Comparison of ENCODE assay signal across 25 cellular contexts in the genomic region with DNA sequence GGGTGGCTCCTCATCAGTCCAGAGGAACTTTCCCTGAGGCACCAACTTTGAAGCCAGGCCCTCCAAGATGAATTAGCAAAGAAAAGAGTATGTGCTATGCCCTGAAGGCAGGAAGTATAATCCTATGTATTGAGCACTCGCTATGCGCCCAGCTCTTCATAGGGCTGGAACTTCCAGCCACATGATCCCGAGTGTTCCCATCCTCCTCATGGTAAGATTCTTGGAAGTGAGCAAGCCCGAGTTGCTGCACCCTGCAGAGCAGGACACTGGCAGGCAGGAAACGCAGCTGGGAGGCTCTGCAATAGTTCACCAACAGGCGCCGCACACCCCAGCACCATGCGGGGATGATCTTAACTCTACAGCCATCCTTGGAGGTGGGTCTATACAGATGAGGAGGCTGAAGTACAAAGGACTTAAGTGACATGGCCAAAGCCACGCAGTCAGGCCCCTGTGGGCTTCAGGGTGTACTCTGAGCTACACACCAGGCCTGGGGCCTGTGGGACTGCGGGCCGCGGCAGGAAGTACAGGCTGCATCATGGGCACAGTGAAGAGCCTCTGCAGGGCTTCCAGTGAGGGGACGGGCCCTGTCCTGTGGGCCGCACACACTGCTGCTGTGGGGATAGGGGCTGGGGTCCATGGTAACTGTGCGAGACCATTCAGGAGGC. TPM values are rescaled to one million over a fixed set of nuclear protein-coding genes. Genes with fewer than 3 reads are reported as not detected.
DNase-seq lines count a peak whose midpoint lies in the region; ATAC-seq and TF ChIP-seq lines count a peak whose summit lies in the region.
"Had no signal": no experiment of that assay in that cellular context is flagged by ENCODE, and none has a peak within 500 bp of the region (broad histone marks: within the 10 kb centered on the region; RNA-seq: fewer than 3 reads in every experiment).

No MANE protein-coding gene starts in this region.

- H3K27ac Mint-ChIP-seq in HFFc6, result peak overlapping the region; percentile 81
- H3K27ac Mint-ChIP-seq in Calu3 (ENCODE audit: unreplicated experiment), result no peak overlapping the region
- H3K27ac Mint-ChIP-seq: activated B cell treated with CpG ODN at 0.5 μM for 24 hours, brain had no signal

- H4K91ac ChIP-seq in neuronal stem cell (ENCODE audit: low read depth, low read length, poor library complexity), result no peak overlapping the region

- H3K18ac ChIP-seq in neuronal stem cell (ENCODE audit: low read length), result no peak overlapping the region

- H3K27ac ChIP-seq in neuronal stem cell (replicated peaks; ENCODE audit: low read length), result no peak overlapping the region
- H3K27ac ChIP-seq: HL-60, neutrophil had no signal

- no peak overlapping the region for H2BK5ac ChIP-seq in neuronal stem cell (ENCODE audit: low read length)

- peaks cover 20% of the 10 kb centered on the region for H3K36me3 Mint-ChIP-seq in HFFc6 (ENCODE audit: low read depth)
- peaks cover 22% of the 10 kb centered on the region for H3K36me3 Mint-ChIP-seq in Calu3 (ENCODE audit: insufficient read depth, unreplicated experiment)

- H3K79me1 ChIP-seq in neuronal stem cell (ENCODE audit: low read depth, low read length), result peaks cover 7% of the 10 kb centered on the region

- peak overlapping the region in 1 of 2 donors; percentile 40 for H3K4me3 ChIP-seq in neuronal stem cell (ENCODE audit: low read length in 2 of 2)
- H3K4me3 ChIP-seq: skin epidermis had no signal

- H2AFZ ChIP-seq in neuronal stem cell (ENCODE audit: low read length), result no peak overlapping the region

- no peak overlapping the region for H2AK5ac ChIP-seq in neuronal stem cell (ENCODE audit: low read depth, low read length)

- no peak overlapping the region for H2BK15ac ChIP-seq in neuronal stem cell (ENCODE audit: low read length)

- H3K9ac ChIP-seq in neuronal stem cell (ENCODE audit: low read depth, low read length, poor library complexity), result no peak overlapping the region

- H2BK12ac ChIP-seq in neuronal stem cell (ENCODE audit: low read length), result no peak overlapping the region

- H3K27me3 ChIP-seq in neuronal stem cell (ENCODE audit: control insufficient read depth in 3 of 3, insufficient read depth in 3 of 3, low read depth in 1 of 3, low read length in 3 of 3), result no peaks in the 10 kb centered on the region
- H3K27me3 ChIP-seq: neutrophil had no signal

- TF ChIP-seq CTCF in HFFc6 (IDR thresholded peaks at IDR 0.05) (no peak), Calu3 (IDR thresholded peaks at IDR 0.05; ENCODE audit: unreplicated experiment) (no peak)

- H3K9me3 Mint-ChIP-seq in HFFc6, result no peaks in the 10 kb centered on the region
- H3K9me3 Mint-ChIP-seq in Calu3 (ENCODE audit: low read depth, unreplicated experiment), result no peaks in the 10 kb centered on the region
- H3K9me3 Mint-ChIP-seq: activated B cell treated with CpG ODN at 0.5 μM for 24 hours, brain, H9 had no signal

- peaks cover 53 to 89% of the 10 kb centered on the region in 2 donors for H3K36me3 ChIP-seq in neuronal stem cell (replicated peaks in 1 of 2; ENCODE audit: control insufficient read depth in 2 of 2, insufficient read depth in 2 of 2, low read length in 2 of 2)

- no TSS peak for BruUV-seq in Calu3 (replicated peaks; lab: Mats Ljungman, UMichigan)

- H3K23ac ChIP-seq in neuronal stem cell (ENCODE audit: low read depth, low read length, poor library complexity), result peak overlapping the region; percentile 25

- H2BK120ac ChIP-seq in neuronal stem cell (ENCODE audit: low read depth, low read length), result no peak overlapping the region

- H3K4me1 Mint-ChIP-seq in HFFc6 (ENCODE audit: low read depth) (peaks cover 19% of the 10 kb centered on the region), Calu3 (ENCODE audit: low read depth, unreplicated experiment) (no peaks in the 10 kb centered on the region)
- H3K4me1 Mint-ChIP-seq: activated B cell treated with CpG ODN at 0.5 μM for 24 hours, brain had no signal

- no peak overlapping the region for H3K14ac ChIP-seq in neuronal stem cell (ENCODE audit: low read length)

- WGBS in neuronal stem cell (ENCODE audit: extremely low coverage in 2 of 2, insufficient read length in 2 of 2, insufficient replicate concordance in 1 of 2), 2 donors, result no CpG with 5 or more reads among the region's 15 CpGs

- no peak overlapping the region for H4K8ac ChIP-seq in neuronal stem cell (ENCODE audit: low read depth, low read length)

- CTCF ChIA-PET in Calu3 (lab: Charles Lee), result no interaction called here

- H3K27me3 Mint-ChIP-seq in HFFc6 (ENCODE audit: insufficient read depth) (peaks cover 3% of the 10 kb centered on the region), Calu3 (ENCODE audit: unreplicated experiment) (no peaks in the 10 kb centered on the region)
- H3K27me3 Mint-ChIP-seq: activated B cell treated with CpG ODN at 0.5 μM for 24 hours, brain had no signal

- H3K4me2 ChIP-seq in neuronal stem cell (ENCODE audit: insufficient read depth, low read length, poor library complexity, severe bottlenecking), result no peak overlapping the region

- intact Hi-C loops in Calu3 (cut with micrococcal nuclease; ENCODE audit: unreplicated experiment), result no loop called here

- H3K4me1 ChIP-seq in neuronal stem cell (ENCODE audit: control insufficient read depth in 2 of 2, insufficient read depth in 1 of 2, low read depth in 1 of 2, low read length in 2 of 2), result no peaks in the 10 kb centered on the region
- H3K4me1 ChIP-seq: Caco-2 had no signal

- H3K9me3 ChIP-seq in neuronal stem cell (replicated peaks in 1 of 2; ENCODE audit: control insufficient read depth in 2 of 2, insufficient read depth in 1 of 2, low read depth in 1 of 2, low read length in 2 of 2), result peaks cover 0 to 2% of the 10 kb centered on the region in 2 donors
- H3K9me3 ChIP-seq: Caco-2, neutrophil had no signal

- DNase-seq in A172 (ENCODE audit: low spot score) (peak; percentile 12), HFFc6 (no peak), brain pericyte (ENCODE audit: low read depth, low spot score) (peak; percentile 64), neuronal stem cell (ENCODE audit: low spot score) (no peak), Calu3 (no peak), NCI-H524 (lab: John Stamatoyannopoulos, UW) (no peak)
- DNase-seq: ACHN; activated B cell treated with CpG ODN at 0.5 μM for 24 hours; activated CD4-positive, alpha-beta T cell treated with anti-CD3 and anti-CD28 coated beads, Interleukin-2, amount 50 U/mL, for 4 hours; activated gamma-delta T cell; Caco-2; DND-41; glutamatergic neuron; H9; kidney glomerular epithelial cell; NCI-H1694; NCI-H2171 treated with DMSO at 0.1 percent for 48 hours; stimulated activated CD4-positive, alpha-beta T cell treated with anti-CD3 and anti-CD28 coated beads, Interleukin-1b, Interleukin-23, amount 100 ng/mL, for 48 hours; T1000 had no signal

- ATAC-seq in GM18858 (IDR thresholded peaks at IDR 0.05; ENCODE audit: unreplicated experiment) (no peak), HG03095 (IDR thresholded peaks at IDR 0.05; ENCODE audit: unreplicated experiment) (no peak)

- no peak overlapping the region for H3K4me3 Mint-ChIP-seq in HFFc6
- no peak overlapping the region for H3K4me3 Mint-ChIP-seq in Calu3 (ENCODE audit: low read depth, unreplicated experiment)
- H3K4me3 Mint-ChIP-seq: activated B cell treated with CpG ODN at 0.5 μM for 24 hours, brain, H9 had no signal

- no peak overlapping the region for H3K4ac ChIP-seq in neuronal stem cell (ENCODE audit: low read length)

RNA-seq across cellular contexts. Expression of a gene that starts 25.1 kb away (rescaled TPM):
- 6.5 and 11.0 TPM in 2 replicates for total RNA-seq in A172 (2014; rRNA removed; shearing (Covaris generic))
- 10 to 100 TPM; 15.8 to 20.0 (median 18.5) TPM for total RNA-seq in HFFc6 (2021; fragmentation: NEBNext Ultra II Directional; extraction: Animal tissue kit (Norgen Biotek cat#: 25700))
- polyA plus RNA-seq in neuronal stem cell (2013, experiment 1 of 2), result 12.3 TPM
- polyA plus RNA-seq in neuronal stem cell (2013, experiment 2 of 2), result 12.6 TPM
- total RNA-seq in Calu3 (2022), result 19.3 and 22.7 TPM in 2 replicates

RNA-seq across cellular contexts. Expression of a gene that starts 25.4 kb away (rescaled TPM):
- total RNA-seq in A172 (2014; rRNA removed; shearing (Covaris generic)), result 328 and 380 TPM in 2 replicates
- total RNA-seq in HFFc6 (2021; fragmentation: NEBNext Ultra II Directional; extraction: Animal tissue kit (Norgen Biotek cat#: 25700)), result 100 to 1,000 TPM; 141 to 211 (median 152) TPM
- 175 TPM for polyA plus RNA-seq in neuronal stem cell (2013, experiment 1 of 2)
- 166 TPM for polyA plus RNA-seq in neuronal stem cell (2013, experiment 2 of 2)
- 184 and 192 TPM in 2 replicates for total RNA-seq in Calu3 (2022)

RNA-seq across cellular contexts. Expression of a gene that starts 37.9 kb away (rescaled TPM):
- 76.5 and 78.4 TPM in 2 replicates for total RNA-seq in A172 (2014; rRNA removed; shearing (Covaris generic))
- total RNA-seq in HFFc6 (2021; fragmentation: NEBNext Ultra II Directional; extraction: Animal tissue kit (Norgen Biotek cat#: 25700)), result 100 to 1,000 TPM; 128 to 133 (median 130) TPM
- polyA plus RNA-seq in neuronal stem cell (2013, experiment 1 of 2), result 104 TPM
- 107 TPM for polyA plus RNA-seq in neuronal stem cell (2013, experiment 2 of 2)
- 179 and 182 TPM in 2 replicates for total RNA-seq in Calu3 (2022)

Comparison
In these comparisons a context has a peak if more than half of its experiments do, and no peak if none do; other contexts are left out.
1. DNase-seq: peak in A172 (single experiment) and brain pericyte (single experiment); none in HFFc6 (single experiment), neuronal stem cell (single experiment), Calu3 (single experiment) and NCI-H524 (0 of 2).